27 cellular contexts compared by ENCODE assay signal in genomic region chr16:67540756-67541155, GRCh38. TPM values are rescaled to one million over a fixed set of nuclear protein-coding genes. Genes with fewer than 3 reads are reported as not detected.
DNase-seq lines count a peak whose midpoint lies in the region; ATAC-seq, FAIRE-seq and TF ChIP-seq lines count a peak whose summit lies in the region.
"Had no signal": no experiment of that assay in that cellular context is flagged by ENCODE, and none has a peak within 500 bp of the region (broad histone marks: within the 10 kb centered on the region; RNA-seq: fewer than 3 reads in every experiment).

No MANE protein-coding gene starts in this region.

- no peak overlapping the region for H3K4me2 ChIP-seq in DND-41 (ENCODE audit: insufficient read depth, low read length)

- H2AFZ ChIP-seq in DND-41 (ENCODE audit: low read depth, low read length) = no peak overlapping the region
- H2AFZ ChIP-seq: GM23248 had no signal

- no peak overlapping the region for H3K27ac ChIP-seq in CD4-positive, CD25-positive, alpha-beta regulatory T cell (ENCODE audit: insufficient read depth, low read length, poor library complexity, severe bottlenecking)
- H3K27ac ChIP-seq in DND-41 (ENCODE audit: low read length) = peak overlapping the region; percentile 22; the same call in 1 of the 2 replicates
- H3K27ac ChIP-seq: ascending aorta, GM23248, tibial artery had no signal

- H3K4me3 ChIP-seq in CD4-positive, CD25-positive, alpha-beta regulatory T cell (ENCODE audit: low read depth, low read length) = no peak overlapping the region
- H3K4me3 ChIP-seq in DND-41 (ENCODE audit: low read depth in 1 of 2, low read length in 2 of 2) = no peak overlapping the region
- no peak overlapping the region for H3K4me3 ChIP-seq in bronchial epithelial cell (ENCODE audit: low read depth, low read length)
- H3K4me3 ChIP-seq: ascending aorta, GM23248, heart left ventricle, tibial artery had no signal

- H3K9me3 ChIP-seq in CD4-positive, CD25-positive, alpha-beta regulatory T cell (ENCODE audit: control insufficient read depth in 2 of 2, low read length in 2 of 2) = no peaks in the 10 kb centered on the region
- H3K9me3 ChIP-seq in DND-41 (ENCODE audit: insufficient read depth, low read length, severe bottlenecking) = no peaks in the 10 kb centered on the region
- H3K9me3 ChIP-seq: ascending aorta, heart left ventricle, tibial artery had no signal

- H3K9ac ChIP-seq in DND-41 (ENCODE audit: low read depth, low read length) = no peak overlapping the region
- H3K9ac ChIP-seq: GM23248 had no signal

- H4K20me1 ChIP-seq in DND-41 (ENCODE audit: insufficient read depth, low read length) = peaks cover 31% of the 10 kb centered on the region

- peak overlapping the region; percentile 10 to 80 (median 33) for H3K27ac Mint-ChIP-seq in CD4-positive, CD25-positive, alpha-beta regulatory T cell
- H3K27ac Mint-ChIP-seq in natural killer cell treated with Interleukin-12 subunit alpha and Interleukin-12 subunit beta and Interleukin-15 and Interleukin-18, amount 100 ng/mL, for 72 hours = peak overlapping the region in 1 of 2 donors; percentile 40
- H3K27ac Mint-ChIP-seq: activated naive CD8-positive, alpha-beta T cell; HFFc6; nephron progenitor cell had no signal

- H3K9me3 Mint-ChIP-seq in CD4-positive, CD25-positive, alpha-beta regulatory T cell = no peaks in the 10 kb centered on the region
- no peaks in the 10 kb centered on the region for H3K9me3 Mint-ChIP-seq in natural killer cell treated with Interleukin-12 subunit alpha and Interleukin-12 subunit beta and Interleukin-15 and Interleukin-18, amount 100 ng/mL, for 72 hours
- H3K9me3 Mint-ChIP-seq: HFFc6; nephron progenitor cell; stimulated activated naive CD8-positive, alpha-beta T cell treated with anti-CD3 and anti-CD28 coated beads, Interleukin-15, amount 100 ng/mL, for 72 hours had no signal

- H3K4me1 Mint-ChIP-seq in CD4-positive, CD25-positive, alpha-beta regulatory T cell = peaks cover 8 to 65% (median 22%) of the 10 kb centered on the region in 4 donors
- H3K4me1 Mint-ChIP-seq in natural killer cell treated with Interleukin-12 subunit alpha and Interleukin-12 subunit beta and Interleukin-15 and Interleukin-18, amount 100 ng/mL, for 72 hours (ENCODE audit: low read depth in 2 of 2) = peaks cover 36 to 43% of the 10 kb centered on the region in 2 donors

- H3K36me3 ChIP-seq in CD4-positive, CD25-positive, alpha-beta regulatory T cell (ENCODE audit: control insufficient read depth, insufficient read depth, low read length) = peaks cover 7% of the 10 kb centered on the region
- H3K36me3 ChIP-seq in DND-41 (ENCODE audit: insufficient read depth, low read length) (peaks cover 67% of the 10 kb centered on the region), bronchial epithelial cell (ENCODE audit: control insufficient read depth, insufficient read depth, low read length) (peaks cover 26% of the 10 kb centered on the region)

- ATAC-seq in CD4-positive, CD25-positive, alpha-beta regulatory T cell (ENCODE audit: low read depth in 2 of 2) = no peak
- ATAC-seq in DND-41 (ENCODE audit: insufficient read depth, low read depth) (no peak), HG03571 (IDR thresholded peaks at IDR 0.05; ENCODE audit: unreplicated experiment) (no peak)
- no peak for ATAC-seq in natural killer cell treated with Interleukin-12 subunit alpha and Interleukin-12 subunit beta and Interleukin-15 and Interleukin-18, amount 100 ng/mL, for 72 hours
- ATAC-seq: left cardiac atrium; sciatic nerve; stimulated activated naive CD8-positive, alpha-beta T cell treated with anti-CD3 and anti-CD28 coated beads, Interleukin-15, amount 100 ng/mL, for 72 hours had no signal

- H3K4me3 Mint-ChIP-seq in CD4-positive, CD25-positive, alpha-beta regulatory T cell = peak overlapping the region; percentile 49 to 82 (median 65)
- peak overlapping the region; percentile 48 for H3K4me3 Mint-ChIP-seq in natural killer cell treated with Interleukin-12 subunit alpha and Interleukin-12 subunit beta and Interleukin-15 and Interleukin-18, amount 100 ng/mL, for 72 hours
- H3K4me3 Mint-ChIP-seq: activated naive CD8-positive, alpha-beta T cell; HFFc6; nephron progenitor cell; stimulated activated naive CD8-positive, alpha-beta T cell treated with anti-CD3 and anti-CD28 coated beads, Interleukin-15, amount 100 ng/mL, for 72 hours had no signal

- H3K79me2 ChIP-seq in DND-41 (ENCODE audit: insufficient read depth, low read length) = peaks cover 24% of the 10 kb centered on the region

- H3K36me3 Mint-ChIP-seq in CD4-positive, CD25-positive, alpha-beta regulatory T cell = peaks cover 12% of the 10 kb centered on the region
- H3K36me3 Mint-ChIP-seq in natural killer cell treated with Interleukin-12 subunit alpha and Interleukin-12 subunit beta and Interleukin-15 and Interleukin-18, amount 100 ng/mL, for 72 hours = peaks cover 7% of the 10 kb centered on the region
- H3K36me3 Mint-ChIP-seq: activated naive CD8-positive, alpha-beta T cell had no signal

- peak; percentile 28 for FAIRE-seq in bronchial epithelial cell (lab: Jason Lieb, UNC)

- H3K27me3 ChIP-seq in CD4-positive, CD25-positive, alpha-beta regulatory T cell (ENCODE audit: control insufficient read depth, insufficient read depth, low read length) = no peaks in the 10 kb centered on the region
- no peaks in the 10 kb centered on the region for H3K27me3 ChIP-seq in DND-41 (ENCODE audit: insufficient read depth, low read length, poor library complexity)
- no peaks in the 10 kb centered on the region for H3K27me3 ChIP-seq in bronchial epithelial cell (ENCODE audit: control insufficient read depth, insufficient read depth, low read length)
- H3K27me3 ChIP-seq: ascending aorta, heart left ventricle, tibial artery had no signal

- H3K27me3 Mint-ChIP-seq in CD4-positive, CD25-positive, alpha-beta regulatory T cell = peaks cover 14% of the 10 kb centered on the region
- H3K27me3 Mint-ChIP-seq in natural killer cell treated with Interleukin-12 subunit alpha and Interleukin-12 subunit beta and Interleukin-15 and Interleukin-18, amount 100 ng/mL, for 72 hours = no peaks in the 10 kb centered on the region
- H3K27me3 Mint-ChIP-seq: activated naive CD8-positive, alpha-beta T cell had no signal

- DNase-seq in CD4-positive, CD25-positive, alpha-beta regulatory T cell = no peak
- DNase-seq in DND-41 = no peak
- no peak for DNase-seq in bronchial epithelial cell (ENCODE audit: low read depth)
- no peak for DNase-seq in natural killer cell treated with Interleukin-12 subunit alpha and Interleukin-12 subunit beta and Interleukin-15 and Interleukin-18, amount 100 ng/mL, for 72 hours (ENCODE audit: low spot score)
- no peak for DNase-seq in NCI-H748 (lab: John Stamatoyannopoulos, UW; ENCODE audit: unreplicated experiment)
- DNase-seq in putamen (ENCODE audit: low spot score) = no peak
- DNase-seq: activated CD4-positive, alpha-beta T cell treated with anti-CD3 and anti-CD28 coated beads for 4 hours; cerebellar nuclear complex; GF-D8; GM23248; mesendoderm; NCI-H510A; nephron progenitor cell; NK-92 treated with Interleukin-12 subunit alpha and Interleukin-12 subunit beta, amount 100 ng/mL, for 24 hours; SIG-M5; SW 1271; tibial artery had no signal

- no peak for TF ChIP-seq CTCF in DND-41 (IDR thresholded peaks at IDR 0.05; ENCODE audit: borderline replicate concordance, extremely low read depth, low read length, poor library complexity, severe bottlenecking)
- no peak for TF ChIP-seq CTCF in bronchial epithelial cell (IDR thresholded peaks at IDR 0.05; ENCODE audit: insufficient read depth, low read length, severe bottlenecking)

- H3K4me1 ChIP-seq in CD4-positive, CD25-positive, alpha-beta regulatory T cell (ENCODE audit: control insufficient read depth, insufficient read depth, low read length, poor library complexity, severe bottlenecking) = peaks cover 25% of the 10 kb centered on the region
- H3K4me1 ChIP-seq in DND-41 (ENCODE audit: insufficient read depth, low read length) = peaks cover 39% of the 10 kb centered on the region

RNA-seq across cellular contexts. Expression of gene RIPOR1, which starts 12.1 kb away (rescaled TPM):
- 16.6 TPM for total RNA-seq in CD4-positive, CD25-positive, alpha-beta regulatory T cell
- 1 to 10 TPM in 3 of 4 donors, under 1 TPM in 1; 0.91 to 3.1 (median 2.1) TPM for polyA plus RNA-seq in CD4-positive, CD25-positive, alpha-beta regulatory T cell
- 12.8 and 13.7 TPM in 2 replicates for total RNA-seq in bronchial epithelial cell
- 10 to 100 TPM; 47.7 to 48.2 TPM for total RNA-seq in natural killer cell treated with Interleukin-12 subunit alpha and Interleukin-12 subunit beta and Interleukin-15 and Interleukin-18, amount 100 ng/mL, for 72 hours

RNA-seq across cellular contexts. Expression of gene CTCF, which starts 21.6 kb away (rescaled TPM):
- 63.6 TPM for total RNA-seq in CD4-positive, CD25-positive, alpha-beta regulatory T cell
- 10 to 100 TPM; 44.5 to 80.2 (median 52.9) TPM for polyA plus RNA-seq in CD4-positive, CD25-positive, alpha-beta regulatory T cell
- 21.1 and 26.5 TPM in 2 replicates for total RNA-seq in bronchial epithelial cell
- total RNA-seq in natural killer cell treated with Interleukin-12 subunit alpha and Interleukin-12 subunit beta and Interleukin-15 and Interleukin-18, amount 100 ng/mL, for 72 hours = 10 to 100 TPM; 54.3 to 72.4 TPM

RNA-seq across cellular contexts. Expression of gene AGRP, which starts 57.4 kb away (rescaled TPM):
- not detected for total RNA-seq in CD4-positive, CD25-positive, alpha-beta regulatory T cell
- polyA plus RNA-seq in CD4-positive, CD25-positive, alpha-beta regulatory T cell = not detected
- not detected in 2 replicates for total RNA-seq in bronchial epithelial cell
- not detected for total RNA-seq in natural killer cell treated with Interleukin-12 subunit alpha and Interleukin-12 subunit beta and Interleukin-15 and Interleukin-18, amount 100 ng/mL, for 72 hours
- total RNA-seq: ascending aorta, epithelial cell of proximal tubule, fibroblast of villous mesenchyme, GM23248, heart left ventricle, HFFc6, left cardiac atrium, sciatic nerve had no signal
- polyA plus RNA-seq: GM23248, heart left ventricle had no signal

RNA-seq across cellular contexts. Expression of gene ATP6V0D1, which starts 59.8 kb away (rescaled TPM):
- 92.5 TPM for total RNA-seq in CD4-positive, CD25-positive, alpha-beta regulatory T cell
- polyA plus RNA-seq in CD4-positive, CD25-positive, alpha-beta regulatory T cell = 100 to 1,000 TPM; 119 to 141 (median 133) TPM
- total RNA-seq in bronchial epithelial cell = 78.2 and 79.4 TPM in 2 replicates
- 10 to 100 TPM; 66.9 to 85.5 TPM for total RNA-seq in natural killer cell treated with Interleukin-12 subunit alpha and Interleukin-12 subunit beta and Interleukin-15 and Interleukin-18, amount 100 ng/mL, for 72 hours
